ENCODE assay signal across 11 cellular contexts in the genomic region with DNA sequence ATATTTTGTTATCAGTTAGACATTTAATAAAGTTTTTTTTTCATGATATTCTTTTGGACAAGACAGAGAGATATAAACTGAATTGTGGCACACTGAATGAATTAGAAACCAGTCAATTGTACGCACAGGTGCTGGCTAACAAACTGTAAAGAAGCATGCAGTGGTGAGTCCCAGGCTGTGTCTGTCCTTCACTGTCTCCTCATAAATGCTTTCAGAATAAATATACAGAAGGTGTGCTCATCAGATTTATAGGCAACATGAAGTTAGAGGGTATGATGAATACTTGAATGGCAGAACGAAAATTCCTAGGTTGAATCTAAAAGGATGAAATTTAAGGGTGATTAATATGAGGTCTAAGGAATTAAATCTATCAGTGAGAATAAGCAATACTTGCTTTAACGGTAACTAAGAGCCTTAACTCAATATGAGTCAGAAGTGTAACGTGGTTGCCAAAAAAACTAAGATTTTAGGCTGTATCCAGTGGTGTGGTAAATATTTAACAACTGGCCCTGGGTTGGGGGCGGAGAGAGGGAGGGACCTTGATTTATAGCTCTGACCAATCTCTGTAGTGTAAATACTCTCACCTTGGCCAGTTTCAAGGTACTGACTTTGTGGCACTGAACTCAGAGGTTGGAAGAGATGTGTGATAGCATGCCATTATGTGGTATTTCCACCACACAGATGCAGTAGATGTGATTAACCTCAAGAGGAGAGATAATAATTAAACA. TPM values are rescaled to one million over a fixed set of nuclear protein-coding genes. Genes with fewer than 3 reads are reported as not detected.
DNase-seq lines count a peak whose midpoint lies in the region; ATAC-seq and TF ChIP-seq lines count a peak whose summit lies in the region.
"Had no signal": no experiment of that assay in that cellular context is flagged by ENCODE, and none has a peak within 500 bp of the region (broad histone marks: within the 10 kb centered on the region; RNA-seq: fewer than 3 reads in every experiment).

No MANE protein-coding gene starts in this region.

- ATAC-seq in stimulated activated naive CD8-positive, alpha-beta T cell treated with anti-CD3 and anti-CD28 coated beads, Interleukin-15, Interleukin-2, amounts not matched to agents 100 U/mL and 50 U/mL, for 24 hours, result peak; percentile 92

- BruUV-seq in PC-9 (replicated peaks; lab: Mats Ljungman, UMichigan), result no TSS peak

- no peak overlapping the region for H3K4me2 ChIP-seq in PC-9
- H3K4me2 ChIP-seq: BLaER1 had no signal

- no peaks in the 10 kb centered on the region for H3K79me2 ChIP-seq in PC-9 (ENCODE audit: low read depth)

- POLR2A ChIA-PET in PC-9 (lab: Charles Lee; ENCODE audit: unreplicated experiment), result no interaction called here

- H3K4me3 ChIP-seq in fibroblast of mammary gland (ENCODE audit: control insufficient read depth, low read depth, low read length) (no peak overlapping the region), PC-9 (no peak overlapping the region)
- H3K4me3 ChIP-seq: BLaER1 had no signal

- no peaks in the 10 kb centered on the region for H3K9me3 ChIP-seq in PC-9 (ENCODE audit: insufficient read depth, low read depth)
- H3K9me3 ChIP-seq: BLaER1 had no signal

- H3K9me2 ChIP-seq in PC-9 (ENCODE audit: insufficient read depth), result no peaks in the 10 kb centered on the region

- H3K27ac ChIP-seq in PC-9, result no peak overlapping the region
- H3K27ac ChIP-seq: BLaER1 had no signal

- intact Hi-C loops in PC-9 (cut with micrococcal nuclease; ENCODE audit: unreplicated experiment), result no loop called here

- DNase-seq in activated naive CD4-positive, alpha-beta T cell treated with Interleukin-2 at 50 U/mL for 16 hours, result peak; percentile 42
- DNase-seq in activated naive CD4-positive, alpha-beta T cell (lab: John Stamatoyannopoulos, UW), result no peak
- peak; percentile 21 for DNase-seq in LHCN-M2 (ENCODE audit: low read depth)
- peak; percentile 51 for DNase-seq in fibroblast of mammary gland (ENCODE audit: low read depth)
- DNase-seq in stimulated activated naive CD8-positive, alpha-beta T cell treated with anti-CD3 and anti-CD28 coated beads, Interleukin-15, Interleukin-2, amounts not matched to agents 100 U/mL and 50 U/mL, for 24 hours, result peak; percentile 54
- no peak for DNase-seq in PC-9
- no peak for DNase-seq in COLO668 (lab: John Stamatoyannopoulos, UW; ENCODE audit: unreplicated experiment)
- DNase-seq in medulla oblongata (ENCODE audit: extremely low spot score), result no peak
- DNase-seq: islet precursor cell, SW 1271 had no signal

- no peaks in the 10 kb centered on the region for H3K27me3 ChIP-seq in PC-9 (ENCODE audit: insufficient read depth, low read depth)
- H3K27me3 ChIP-seq: BLaER1 had no signal

- H3K36me3 ChIP-seq in PC-9 (ENCODE audit: low read depth), result no peaks in the 10 kb centered on the region
- H3K36me3 ChIP-seq: BLaER1 had no signal

- no peaks in the 10 kb centered on the region for H3F3A ChIP-seq in PC-9 (ENCODE audit: insufficient read depth, low read depth)

- CTCF ChIA-PET in PC-9 (lab: Charles Lee), result no interaction called here

- TF ChIP-seq CTCF in fibroblast of mammary gland (conservative IDR thresholded peaks at IDR 0.05; ENCODE audit: control insufficient read depth, insufficient read depth, low read depth, low read length), result no peak
- TF ChIP-seq CTCF in PC-9 (conservative IDR thresholded peaks at IDR 0.05), result no peak

- no peak overlapping the region for H2AFZ ChIP-seq in PC-9

- H3K4me1 ChIP-seq in PC-9 (replicated peaks; ENCODE audit: insufficient read depth), result 0 out of 2 replicates have a peak, but pooled peaks cover 9% of the 10 kb centered on the region

- H4K20me1 ChIP-seq in PC-9 (ENCODE audit: insufficient read depth), result no peaks in the 10 kb centered on the region
- H4K20me1 ChIP-seq: BLaER1 had no signal

RNA-seq across cellular contexts. Expression of a gene that starts 41.9 kb away (rescaled TPM):
- total RNA-seq in LHCN-M2 (2014; rRNA removed) (36.4 and 44.1 TPM in 2 replicates), PC-9 (2021) (50.3 and 66.6 TPM in 2 replicates)
- polyA plus RNA-seq in LHCN-M2 (2012), result 25.5 TPM

RNA-seq across cellular contexts. Expression of a gene that starts 56.4 kb away (rescaled TPM):
- total RNA-seq in LHCN-M2 (2014; rRNA removed) (29.0 and 33.6 TPM in 2 replicates), PC-9 (2021) (82.9 and 109 TPM in 2 replicates)
- polyA plus RNA-seq in LHCN-M2 (2012), result 95.8 TPM

Comparison
In these comparisons a context has a peak if more than half of its experiments do, and no peak if none do; other contexts are left out.
1. DNase-seq: peak in activated naive CD4-positive, alpha-beta T cell treated with Interleukin-2 at 50 U/mL for 16 hours (single experiment), LHCN-M2 (single experiment), fibroblast of mammary gland (single experiment) and stimulated activated naive CD8-positive, alpha-beta T cell treated with anti-CD3 and anti-CD28 coated beads, Interleukin-15, Interleukin-2, amounts not matched to agents 100 U/mL and 50 U/mL, for 24 hours (single experiment); none in activated naive CD4-positive, alpha-beta T cell (0 of 4), PC-9 (0 of 2), COLO668 (single experiment) and medulla oblongata (single experiment).